In the genomic region with DNA sequence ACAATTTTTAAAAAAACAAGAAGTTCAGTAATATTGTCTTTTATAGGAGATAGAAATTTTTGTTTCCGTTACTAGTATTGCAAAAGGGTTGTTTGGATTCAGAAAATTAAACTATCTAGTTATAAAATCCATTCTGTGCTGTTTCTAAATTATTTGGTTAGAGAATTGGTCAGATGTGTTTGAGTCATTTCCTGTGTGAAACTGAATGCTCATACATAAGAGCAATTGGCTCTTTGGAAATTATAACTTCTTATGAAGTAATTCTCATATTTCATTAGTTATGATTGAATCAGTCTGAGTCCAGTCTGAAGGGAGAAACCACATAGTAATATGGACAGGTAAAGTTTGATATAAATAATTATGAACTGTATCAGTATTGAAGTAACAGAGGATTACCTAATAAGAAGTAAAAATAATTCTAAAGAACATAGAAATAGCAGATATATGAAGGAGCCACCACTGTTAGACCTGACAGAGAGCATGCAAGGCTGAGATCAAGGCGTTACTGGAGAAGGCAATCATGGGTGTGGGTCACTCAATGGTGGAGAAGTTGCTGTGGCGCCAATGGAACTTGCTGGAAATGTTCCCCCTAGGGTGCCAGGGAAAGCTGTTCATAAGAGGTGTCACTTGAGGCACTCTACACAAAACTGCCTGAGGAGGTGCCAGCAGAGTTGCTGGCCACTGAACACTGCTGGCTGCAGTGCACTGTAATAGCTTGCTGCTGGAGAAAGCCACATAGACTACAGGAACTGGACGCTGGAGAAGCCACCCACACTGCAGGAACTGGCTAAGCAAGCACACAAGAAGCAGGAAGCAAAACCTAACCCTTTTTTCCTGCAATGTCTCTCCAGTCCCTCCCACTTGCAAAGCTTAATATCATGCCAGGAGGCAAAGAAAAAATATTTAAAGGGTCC, we compare ENCODE assay signal across 8 cellular contexts. TPM values are rescaled to one million over a fixed set of nuclear protein-coding genes. Genes with fewer than 3 reads are reported as not detected.
A peak's percentile ranks its signal among the peaks of the same experiment; 100 is the strongest.
DNase-seq lines count a peak whose midpoint lies in the region; ATAC-seq, FAIRE-seq and TF ChIP-seq lines count a peak whose summit lies in the region.

No MANE protein-coding gene starts in this region.

- H3K27ac ChIP-seq in SJSA1 (peak overlapping the region; percentile 27; the same call in 1 of the 2 replicates), small intestine (ENCODE audit: low read depth in 1 of 2, low read length in 1 of 2) (peak overlapping the region in 1 of 2 donors; percentile 73)

- 63 to 82% (median 69%) methylated on average over 4 of the region's 4 CpGs for WGBS in small intestine, 3 donors

- peaks cover 21% of the 10 kb centered on the region for H3K4me1 ChIP-seq in SJSA1 (replicated peaks)
- no peaks in the 10 kb centered on the region for H3K4me1 ChIP-seq in small intestine (ENCODE audit: control insufficient read depth in 2 of 2, insufficient read depth in 1 of 2, low read depth in 1 of 2, low read length in 1 of 2)

- TF ChIP-seq CTCF in fibroblast of the aortic adventitia (IDR thresholded peaks at IDR 0.05; ENCODE audit: insufficient read depth, low read length): no peak

- no peaks in the 10 kb centered on the region for H3K27me3 ChIP-seq in SJSA1 (replicated peaks)
- H3K27me3 ChIP-seq in small intestine (ENCODE audit: control insufficient read depth in 2 of 2, insufficient read depth in 2 of 2, low read length in 2 of 2): no peaks in the 10 kb centered on the region

- ATAC-seq in GM18519 (IDR thresholded peaks at IDR 0.05; ENCODE audit: low FRiP score, unreplicated experiment) (peak; percentile 55), HG02884 (IDR thresholded peaks at IDR 0.05; ENCODE audit: unreplicated experiment) (peak; percentile 56), HG03280 (IDR thresholded peaks at IDR 0.05; ENCODE audit: unreplicated experiment) (no peak)

- no peak overlapping the region for H3K4me3 ChIP-seq in SJSA1
- H3K4me3 ChIP-seq in fibroblast of the aortic adventitia (ENCODE audit: low read depth, low read length): peak overlapping the region; percentile 49
- no peak overlapping the region for H3K4me3 ChIP-seq in small intestine (ENCODE audit: low read depth in 1 of 2, low read length in 2 of 2)

- H3K36me3 ChIP-seq in SJSA1: no peaks in the 10 kb centered on the region
- peaks cover 2% of the 10 kb centered on the region in 2 donors for H3K36me3 ChIP-seq in small intestine (ENCODE audit: control insufficient read depth in 2 of 2, insufficient read depth in 2 of 2, low read length in 2 of 2)

- DNase-seq in SJSA1 (ENCODE audit: low read depth in 1 of 2, low spot score in 2 of 2) (peak; percentile 28 to 56), fibroblast of the aortic adventitia (ENCODE audit: low read depth) (peak; percentile 83), small intestine (peak; percentile 2), NCI-H748 (lab: John Stamatoyannopoulos, UW; ENCODE audit: unreplicated experiment) (no peak)
- DNase-seq in activated CD8-positive, alpha-beta memory T cell treated with anti-CD3 and anti-CD28 coated beads, Interleukin-2, amount 50 U/mL, for 4 hours: no peak

- no peaks in the 10 kb centered on the region for H3K9me3 ChIP-seq in SJSA1 (replicated peaks)
- no peaks in the 10 kb centered on the region for H3K9me3 ChIP-seq in small intestine (ENCODE audit: control insufficient read depth, low read depth)

- FAIRE-seq in small intestine (lab: Jason Lieb, UNC): no peak

RNA-seq across cellular contexts. Expression of a gene that starts 18.0 kb away (rescaled TPM):
- 21.1 and 35.6 TPM in 2 replicates for total RNA-seq in SJSA1 (2014; rRNA removed; shearing (Covaris generic))
- total RNA-seq in fibroblast of the aortic adventitia (ENCODE audit: low replicate concordance): 150 and 228 TPM in 2 replicates
- polyA plus RNA-seq in small intestine: under 1 TPM in 1 of 3 donors, not detected in 2; 0.78 TPM

RNA-seq across cellular contexts. Expression of a gene that starts 57.2 kb away (rescaled TPM):
- 2.7 and 2.8 TPM in 2 replicates for total RNA-seq in SJSA1 (2014; rRNA removed; shearing (Covaris generic))
- 7.7 and 9.7 TPM in 2 replicates for total RNA-seq in fibroblast of the aortic adventitia (ENCODE audit: low replicate concordance)
- 10 to 100 TPM; 11.9 to 20.8 (median 19.2) TPM for polyA plus RNA-seq in small intestine

Comparison
In these comparisons a context has a peak if more than half of its experiments do, and no peak if none do; other contexts are left out.
1. DNase-seq: peak in SJSA1 (2 of 2), fibroblast of the aortic adventitia (single experiment) and small intestine (single experiment); none in NCI-H748 (single experiment) and activated CD8-positive, alpha-beta memory T cell treated with anti-CD3 and anti-CD28 coated beads, Interleukin-2, amount 50 U/mL, for 4 hours (single experiment).